18 cellular contexts compared by ENCODE assay signal in genomic region chr12:46207644-46208043, GRCh38.
DNase-seq lines count a peak whose midpoint lies in the region; ATAC-seq lines count a peak whose summit lies in the region.
"Had no signal": no experiment of that assay in that cellular context is flagged by ENCODE, and none has a peak within 500 bp of the region (broad histone marks: within the 10 kb centered on the region; RNA-seq: fewer than 3 reads in every experiment).

No MANE protein-coding gene starts in this region.

- no peak for ATAC-seq in activated CD8-positive, alpha-beta memory T cell treated with anti-CD3 and anti-CD28 coated beads, Interleukin-2, amount 10 ng/mL, durations not matched to agents 7 days and 5 days
- ATAC-seq in GM19035 (IDR thresholded peaks at IDR 0.05; ENCODE audit: unreplicated experiment) (peak; percentile 34), T-cell (replicated peaks in 1 of 4) (no peak), naive B cell (ENCODE audit: low read depth in 2 of 2) (peak; percentile 76 to 77), GM21576 (IDR thresholded peaks at IDR 0.05; ENCODE audit: unreplicated experiment) (no peak)

- peak overlapping the region; percentile 44 for H3K27ac Mint-ChIP-seq in activated CD8-positive, alpha-beta memory T cell treated with anti-CD3 and anti-CD28 coated beads, Interleukin-2, amount 10 ng/mL, durations not matched to agents 7 days and 5 days
- H3K27ac Mint-ChIP-seq in T-cell: peak overlapping the region; percentile 95 to 98
- peak overlapping the region; percentile 79 to 98 (median 97) for H3K27ac Mint-ChIP-seq in naive B cell

- POLR2A ChIA-PET in T-cell (lab: Charles Lee): interaction anchor here (0.6 to 1.7 kb wide), 11 partner anchors 8 to 173 kb away, joined by 3 to 8 read pairs (median 3); partner anchors contain the start of gene SLC38A1 (in 2 of the 2)

- H3K4me1 Mint-ChIP-seq in activated CD8-positive, alpha-beta memory T cell treated with anti-CD3 and anti-CD28 coated beads, Interleukin-2, amount 10 ng/mL, durations not matched to agents 7 days and 5 days: peaks cover 39% of the 10 kb centered on the region
- H3K4me1 Mint-ChIP-seq in T-cell (peaks cover 64 to 77% (median 73%) of the 10 kb centered on the region in 3 donors), naive B cell (peaks cover 51 to 80% (median 64%) of the 10 kb centered on the region in 3 donors)

- H3K36me3 Mint-ChIP-seq in activated CD8-positive, alpha-beta memory T cell treated with anti-CD3 and anti-CD28 coated beads, Interleukin-2, amount 10 ng/mL, durations not matched to agents 7 days and 5 days: peaks cover 79% of the 10 kb centered on the region
- H3K36me3 Mint-ChIP-seq in T-cell: peaks cover 80% of the 10 kb centered on the region
- peaks cover 36 to 44% of the 10 kb centered on the region in 2 donors for H3K36me3 Mint-ChIP-seq in naive B cell

- no peaks in the 10 kb centered on the region for H3K27me3 Mint-ChIP-seq in activated CD8-positive, alpha-beta memory T cell treated with anti-CD3 and anti-CD28 coated beads, Interleukin-2, amount 10 ng/mL, durations not matched to agents 7 days and 5 days
- H3K27me3 Mint-ChIP-seq in T-cell (no peaks in the 10 kb centered on the region), naive B cell (no peaks in the 10 kb centered on the region)

- CTCF ChIA-PET in activated CD8-positive, alpha-beta memory T cell treated with anti-CD3 and anti-CD28 coated beads, Interleukin-2, amount 10 ng/mL, durations not matched to agents 7 days and 5 days (lab: Charles Lee): interaction anchor here (0.6 to 2.6 kb wide), 4 partner anchors 10 to 82 kb away, joined by 3 to 14 read pairs (median 4); partner anchors contain the start of gene SLC38A1
- CTCF ChIA-PET in T-cell (lab: Charles Lee): interaction anchor here in 1 of 2 donors (0.5 to 0.9 kb wide), 4 partner anchors 9 to 35 kb away, joined by 3 to 4 read pairs (median 3); no protein-coding TSS in a partner anchor

- no peaks in the 10 kb centered on the region for H3K9me3 Mint-ChIP-seq in activated CD8-positive, alpha-beta memory T cell treated with anti-CD3 and anti-CD28 coated beads, Interleukin-2, amount 10 ng/mL, durations not matched to agents 7 days and 5 days (ENCODE audit: low read depth)
- H3K9me3 Mint-ChIP-seq in T-cell (no peaks in the 10 kb centered on the region), naive B cell (no peaks in the 10 kb centered on the region)
- H3K9me3 Mint-ChIP-seq: T-helper 1 cell treated with Interleukin-12 subunit alpha and Interleukin-12 subunit beta and Interleukin-4 antibody, amounts not matched to agents 30 μg/mL and 1 μg/mL, for 36 hours had no signal

- H3K4me3 Mint-ChIP-seq in activated CD8-positive, alpha-beta memory T cell treated with anti-CD3 and anti-CD28 coated beads, Interleukin-2, amount 10 ng/mL, durations not matched to agents 7 days and 5 days: no peak overlapping the region
- no peak overlapping the region for H3K4me3 Mint-ChIP-seq in T-cell
- peak overlapping the region; percentile 64 to 87 (median 76) for H3K4me3 Mint-ChIP-seq in naive B cell
- H3K4me3 Mint-ChIP-seq: T-helper 1 cell treated with Interleukin-12 subunit alpha and Interleukin-12 subunit beta and Interleukin-4 antibody, amounts not matched to agents 30 μg/mL and 1 μg/mL, for 36 hours had no signal

- no peak for DNase-seq in activated CD8-positive, alpha-beta memory T cell treated with anti-CD3 and anti-CD28 coated beads, Interleukin-2, amount 10 ng/mL, durations not matched to agents 7 days and 5 days
- DNase-seq in activated CD8-positive, alpha-beta memory T cell treated with anti-CD3 and anti-CD28 coated beads, Interleukin-2, amount 50 U/mL, for 4 hours: no peak
- DNase-seq in T-cell (no peak), naive B cell (peak; percentile 67), dermis blood vessel endothelial cell (no peak), NCI-H774 (lab: John Stamatoyannopoulos, UW) (no peak)
- DNase-seq: COR-L47, foreskin fibroblast, GDM1, mesenchymal stem cell, NCI-H1694 treated with DMSO at 0.1 percent for 48 hours, NCI-H524 treated with DMSO at 0.1 percent for 48 hours, nucleus accumbens, small intestine, stomach had no signal

Comparison
In these comparisons a context has a peak if more than half of its experiments do, and no peak if none do; other contexts are left out.
1. ATAC-seq: peak in GM19035 (single experiment) and naive B cell (2 of 2); none in activated CD8-positive, alpha-beta memory T cell treated with anti-CD3 and anti-CD28 coated beads, Interleukin-2, amount 10 ng/mL, durations not matched to agents 7 days and 5 days (single experiment), T-cell (0 of 4) and GM21576 (single experiment).
2. H3K27ac Mint-ChIP-seq: peak in every context shown above with its lines; median percentile 97 in naive B cell; 96 in T-cell; 44 in activated CD8-positive, alpha-beta memory T cell treated with anti-CD3 and anti-CD28 coated beads, Interleukin-2, amount 10 ng/mL, durations not matched to agents 7 days and 5 days.
3. H3K4me3 Mint-ChIP-seq: peak in naive B cell (8 of 8); none in activated CD8-positive, alpha-beta memory T cell treated with anti-CD3 and anti-CD28 coated beads, Interleukin-2, amount 10 ng/mL, durations not matched to agents 7 days and 5 days (single experiment) and T-cell (0 of 3).